10 cellular contexts compared by ENCODE assay signal in the genomic region with DNA sequence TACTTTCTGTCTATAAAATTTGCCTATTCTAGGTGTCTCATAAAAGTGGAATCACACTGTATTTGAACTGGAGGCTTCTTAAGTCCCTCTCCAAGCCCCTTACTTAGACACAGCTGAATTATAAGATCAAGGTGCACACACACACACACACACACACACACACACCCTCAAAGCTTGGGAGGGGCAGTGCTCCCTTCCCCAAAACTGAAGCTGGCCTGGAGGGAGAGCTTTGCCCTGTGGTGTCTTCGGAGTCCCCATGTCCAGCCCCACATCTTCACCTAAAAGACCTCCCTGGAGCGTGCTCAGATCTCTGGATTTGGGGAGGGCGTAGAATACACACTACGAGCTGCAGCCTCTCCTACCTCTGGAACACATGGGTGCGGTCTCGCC. TPM values are rescaled to one million over a fixed set of nuclear protein-coding genes. Genes with fewer than 3 reads are reported as not detected.
DNase-seq lines count a peak whose midpoint lies in the region; ATAC-seq and TF ChIP-seq lines count a peak whose summit lies in the region.
"Had no signal": no experiment of that assay in that cellular context is flagged by ENCODE, and none has a peak within 500 bp of the region (broad histone marks: within the 10 kb centered on the region; RNA-seq: fewer than 3 reads in every experiment).

No MANE protein-coding gene starts in this region.

- H3K4me3 ChIP-seq in SK-N-SH (ENCODE audit: low read depth in 2 of 2, low read length in 1 of 2) (peak overlapping the region; percentile 65 to 81), epithelial cell of esophagus (ENCODE audit: low read length) (peak overlapping the region; percentile 77), muscle layer of duodenum (ENCODE audit: low read depth in 1 of 2, low read length in 2 of 2) (peak overlapping the region; percentile 79 to 86), uterus (peak overlapping the region; percentile 74 to 97)

- no peak for TF ChIP-seq EP300 in SK-N-SH (IDR thresholded peaks at IDR 0.05; ENCODE audit: borderline replicate concordance in 1 of 2, low read depth in 1 of 2, low read length in 1 of 2)

- DNase-seq in SK-N-SH (no peak), epithelial cell of esophagus (ENCODE audit: low read depth) (no peak), uterus (no peak), NCI-H187 treated with DMSO at 0.1 percent for 48 hours (lab: John Stamatoyannopoulos, UW) (no peak), NCI-H748 (lab: John Stamatoyannopoulos, UW; ENCODE audit: unreplicated experiment) (no peak)
- DNase-seq: amniotic stem cell, NCI-H1436 had no signal

- ATAC-seq in SK-N-SH treated with all-trans-retinoic acid at 6 μM for 48 hours: no peak
- ATAC-seq in HG03469 (IDR thresholded peaks at IDR 0.05; ENCODE audit: unreplicated experiment): no peak

- H3K27ac ChIP-seq in SK-N-SH (ENCODE audit: low read depth in 2 of 2, low read length in 1 of 2) (no peak overlapping the region; a peak in 1 of 4 replicates), muscle layer of duodenum (ENCODE audit: low read length) (peak overlapping the region; percentile 77), uterus (peak overlapping the region; percentile 86 to 97)

- H3K79me2 ChIP-seq in SK-N-SH (ENCODE audit: insufficient read depth): no peaks in the 10 kb centered on the region

- TF ChIP-seq POLR2A in uterus (IDR thresholded peaks at IDR 0.05): no peak

- WGBS in SK-N-SH (ENCODE audit: low lambda C conversion rate): no CpG with 5 or more reads among the region's 6 CpGs

- peak overlapping the region; percentile 78; the same call in 1 of the 2 replicates for H3K9ac ChIP-seq in SK-N-SH

- intact Hi-C loops in uterus (cut with DNase I; ENCODE audit: low total_unique reads): no loop called here

- peak overlapping the region; percentile 98 for H2AFZ ChIP-seq in SK-N-SH (ENCODE audit: low read depth)

- H4K20me1 ChIP-seq in SK-N-SH (ENCODE audit: insufficient read depth): 0 out of 2 replicates have a peak, but pooled peaks cover 3% of the 10 kb centered on the region

- CTCF ChIA-PET in SK-N-SH (lab: Yijun Ruan, JAX): interaction anchor here (0.8 to 5.7 kb wide), 14 partner anchors 9 to 339 kb away, joined by 3 to 22 read pairs (median 6); no protein-coding TSS in a partner anchor

- H3K36me3 ChIP-seq in SK-N-SH (replicated peaks in 1 of 2; ENCODE audit: control insufficient read depth in 1 of 2, insufficient read depth in 2 of 2, low read length in 1 of 2) (no peaks in the 10 kb centered on the region), muscle layer of duodenum (ENCODE audit: control insufficient read depth in 1 of 2, insufficient read depth in 2 of 2, low read length in 2 of 2) (no peaks in the 10 kb centered on the region), uterus (no peaks in the 10 kb centered on the region)

- H3K4me1 ChIP-seq in SK-N-SH (ENCODE audit: control insufficient read depth in 1 of 2, insufficient read depth in 2 of 2, low read depth in 1 of 2, low read length in 1 of 2) (peaks cover 7 to 35% of the 10 kb centered on the region in 2 experiments; a peak in 2 of 4 replicates), muscle layer of duodenum (ENCODE audit: control insufficient read depth in 1 of 2, insufficient read depth in 2 of 2, low read length in 2 of 2) (peaks cover 23 to 46% of the 10 kb centered on the region in 2 donors), uterus (peaks cover 0 to 13% of the 10 kb centered on the region in 2 donors)

- POLR2A ChIA-PET in SK-N-SH (lab: Yijun Ruan, JAX): interaction anchor here (2.1 kb wide), 1 partner anchor 38 kb away, joined by 5 read pairs; no protein-coding TSS in a partner anchor

- no peak for TF ChIP-seq CTCF in SK-N-SH (IDR thresholded peaks at IDR 0.05)
- TF ChIP-seq CTCF in epithelial cell of esophagus (IDR thresholded peaks at IDR 0.05; ENCODE audit: insufficient read depth, low read depth, low read length, missing control alignments): no peak
- no peak for TF ChIP-seq CTCF in uterus (IDR thresholded peaks at IDR 0.05)

- TF ChIP-seq RAD21 in SK-N-SH (IDR thresholded peaks at IDR 0.05; ENCODE audit: low read length): no peak

- no peaks in the 10 kb centered on the region for H3K9me2 ChIP-seq in SK-N-SH

- H3K9me3 ChIP-seq in SK-N-SH (no peaks in the 10 kb centered on the region), muscle layer of duodenum (ENCODE audit: control insufficient read depth in 1 of 2, low read length in 2 of 2) (peaks cover 0 to 2% of the 10 kb centered on the region in 2 donors), uterus (no peaks in the 10 kb centered on the region)

- H3F3A ChIP-seq in SK-N-SH (replicated peaks; ENCODE audit: insufficient read depth): no peaks in the 10 kb centered on the region

- H3K27me3 ChIP-seq in SK-N-SH (ENCODE audit: insufficient read depth) (no peaks in the 10 kb centered on the region), muscle layer of duodenum (ENCODE audit: low read depth, low read length) (no peaks in the 10 kb centered on the region), uterus (no peaks in the 10 kb centered on the region)

- H3K4me2 ChIP-seq in SK-N-SH: peak overlapping the region; percentile 100

TF ChIP-seq in SK-N-SH, 30 proteins besides CTCF, POLR2A, EP300 and RAD21 (continues in another document):
- TF ChIP-seq ZBTB33 (IDR thresholded peaks at IDR 0.05; ENCODE audit: borderline replicate concordance, low read depth): no peak
- TF ChIP-seq SMC3 (IDR thresholded peaks at IDR 0.05; ENCODE audit: low read depth, low read length): no peak
- TF ChIP-seq POLR2AphosphoS5 (IDR thresholded peaks at IDR 0.05; ENCODE audit: low read depth, low read length): no peak
- TF ChIP-seq NFIC (IDR thresholded peaks at IDR 0.05; ENCODE audit: borderline replicate concordance): no peak
- no peak for TF ChIP-seq TCF12 (IDR thresholded peaks at IDR 0.05)
- TF ChIP-seq, protein P1, sequence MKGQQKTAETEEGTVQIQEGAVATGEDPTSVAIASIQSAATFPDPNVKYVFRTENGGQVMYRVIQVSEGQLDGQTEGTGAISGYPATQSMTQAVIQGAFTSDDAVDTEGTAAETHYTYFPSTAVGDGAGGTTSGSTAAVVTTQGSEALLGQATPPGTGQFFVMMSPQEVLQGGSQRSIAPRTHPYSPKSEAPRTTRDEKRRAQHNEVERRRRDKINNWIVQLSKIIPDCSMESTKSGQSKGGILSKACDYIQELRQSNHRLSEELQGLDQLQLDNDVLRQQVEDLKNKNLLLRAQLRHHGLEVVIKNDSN (IDR thresholded peaks at IDR 0.05; ENCODE audit: borderline replicate concordance, low read depth): no peak
- TF ChIP-seq RCOR1 (IDR thresholded peaks at IDR 0.05; ENCODE audit: low read length): no peak

TF ChIP-seq in SK-N-SH treated with all-trans-retinoic acid at 6 μM for 48 hours, 23 proteins besides CTCF, POLR2A, EP300 and RAD21 (continues in another document):
- TF ChIP-seq GLIS3 (CRISPR knock-in tag; IDR thresholded peaks at IDR 0.05): no peak
- TF ChIP-seq TSHZ2 (CRISPR knock-in tag; IDR thresholded peaks at IDR 0.05): no peak
- TF ChIP-seq CREB5 (CRISPR knock-in tag; IDR thresholded peaks at IDR 0.05; ENCODE audit: low read depth): no peak
- no peak for TF ChIP-seq ZNF8 (CRISPR knock-in tag; IDR thresholded peaks at IDR 0.05)
- no peak for TF ChIP-seq ARNTL (CRISPR knock-in tag; IDR thresholded peaks at IDR 0.05; ENCODE audit: borderline replicate concordance, low read depth)

RNA-seq across cellular contexts. Expression of gene EMP2, which starts 0.8 kb away (rescaled TPM):
- polyA plus RNA-seq in SK-N-SH (2012; rRNA removed): 3.1 and 4.3 TPM in 2 replicates
- polyA plus RNA-seq in SK-N-SH (2012; cell fraction: cytosol; rRNA removed): 2.5 and 3.7 TPM in 2 replicates
- 1.4 and 2.3 TPM in 2 replicates for polyA plus RNA-seq in SK-N-SH (2012; cell fraction: nucleus; rRNA removed)
- 10 to 100 TPM; 16.4 to 88.3 (median 32.1) TPM for total RNA-seq in uterus

Comparison
In these comparisons a context has a peak if more than half of its experiments do, and no peak if none do; other contexts are left out.
1. H3K27ac ChIP-seq: peak in muscle layer of duodenum (single experiment) and uterus (2 of 2); none in SK-N-SH (0 of 2).
2. Peak in every context shown above with its lines, with median percentiles within 50 percentile points of each other: H3K4me3 ChIP-seq.